In genomic region chr2:221468288-221468687, GRCh38 we compare ENCODE assay signal across 20 cellular contexts.
DNase-seq lines count a peak whose midpoint lies in the region; ATAC-seq and TF ChIP-seq lines count a peak whose summit lies in the region.
"Had no signal": no experiment of that assay in that cellular context is flagged by ENCODE, and none has a peak within 500 bp of the region (broad histone marks: within the 10 kb centered on the region; RNA-seq: fewer than 3 reads in every experiment).

No MANE protein-coding gene starts in this region.

- H3K4me3 ChIP-seq in NT2/D1 (ENCODE audit: insufficient read length, low read depth) (no peak overlapping the region), endodermal cell (ENCODE audit: low read length) (peak overlapping the region; percentile 10)
- H3K4me3 ChIP-seq: Peyer's patch, SJSA1 had no signal

- no peak for TF ChIP-seq CTCF in endodermal cell (conservative IDR thresholded peaks at IDR 0.05)

- no peak overlapping the region for H3K27ac Mint-ChIP-seq in endodermal cell
- H3K27ac Mint-ChIP-seq: B cell, HFFc6 had no signal

- H3K9ac ChIP-seq in NT2/D1 (ENCODE audit: insufficient read length, low read depth) (no peak overlapping the region), endodermal cell (ENCODE audit: extremely low read depth, low read length, poor library complexity, severe bottlenecking) (no peak overlapping the region)

- H3K4me1 ChIP-seq in NT2/D1 (ENCODE audit: insufficient read depth, insufficient read length) (no peaks in the 10 kb centered on the region), endodermal cell (ENCODE audit: control insufficient read depth, insufficient read depth, low read length) (peaks cover 11% of the 10 kb centered on the region)
- H3K4me1 ChIP-seq: SJSA1 had no signal

- ATAC-seq in GM18502 (IDR thresholded peaks at IDR 0.05; ENCODE audit: poor library complexity, unreplicated experiment), result no peak

- DNase-seq in ELF-1 (ENCODE audit: low read depth, low spot score), result peak; percentile 44
- peak; percentile 89 for DNase-seq in NT2/D1 (ENCODE audit: low read depth, low spot score)
- DNase-seq in endodermal cell, result peak; percentile 72
- DNase-seq in iPS-NIHi11 (ENCODE audit: low spot score), result peak; percentile 67
- DNase-seq in activated CD4-positive, alpha-beta T cell treated with anti-CD3 and anti-CD28 coated beads for 1 hour, result no peak
- DNase-seq in NCI-H774 (lab: John Stamatoyannopoulos, UW), result no peak
- no peak for DNase-seq in activated CD4-positive, CD25-positive, alpha-beta regulatory T cell treated with anti-CD3 and anti-CD28 coated beads, Interleukin-2, amount 50 U/mL, for 72 hours
- DNase-seq: COR-L47, DMS 273 treated with DMSO at 0.1 percent for 48 hours, GDM1, GOT3, HFFc6, NCI-H1048, NCI-H1436, NCI-H2029, NCI-H526 treated with DMSO at 0.1 percent for 48 hours, Peyer's patch had no signal

- H3K36me3 ChIP-seq in NT2/D1 (ENCODE audit: insufficient read depth, insufficient read length, low read length) (no peaks in the 10 kb centered on the region), endodermal cell (ENCODE audit: control insufficient read depth, insufficient read depth, low read length) (peaks cover 29% of the 10 kb centered on the region)
- H3K36me3 ChIP-seq: Peyer's patch, SJSA1 had no signal

- peaks cover 7% of the 10 kb centered on the region for H3K36me3 Mint-ChIP-seq in endodermal cell (ENCODE audit: low read depth)

- no peak overlapping the region for H3K4me3 Mint-ChIP-seq in endodermal cell
- H3K4me3 Mint-ChIP-seq: B cell, HFFc6 had no signal

- WGBS in endodermal cell (ENCODE audit: insufficient coverage in 1 of 2, insufficient read length in 1 of 2), 2 experiments, result 7 to 20% methylated on average over 2 of the region's 2 CpGs

- H3K9me3 ChIP-seq in NT2/D1 (ENCODE audit: insufficient read depth, low read length) (peaks cover 10% of the 10 kb centered on the region; the same call in 1 of the 2 replicates), endodermal cell (ENCODE audit: control insufficient read depth, low read length) (no peaks in the 10 kb centered on the region)
- H3K9me3 ChIP-seq: Peyer's patch, SJSA1 had no signal

- H3K27me3 ChIP-seq in NT2/D1 (ENCODE audit: insufficient read depth, insufficient read length) (peaks cover 6% of the 10 kb centered on the region), endodermal cell (ENCODE audit: control insufficient read depth, insufficient read depth, low read length, poor library complexity, severe bottlenecking) (no peaks in the 10 kb centered on the region)
- H3K27me3 ChIP-seq: Peyer's patch, SJSA1 had no signal

- peaks cover 4% of the 10 kb centered on the region for H3K27me3 Mint-ChIP-seq in endodermal cell (ENCODE audit: insufficient read depth)
- H3K27me3 Mint-ChIP-seq: B cell had no signal

- H3K4me1 Mint-ChIP-seq in endodermal cell, result peaks cover 60% of the 10 kb centered on the region

- no peak overlapping the region for H3K27ac ChIP-seq in endodermal cell (ENCODE audit: low read depth, low read length)
- H3K27ac ChIP-seq: Peyer's patch, SJSA1 had no signal

- no peaks in the 10 kb centered on the region for H3K9me3 Mint-ChIP-seq in endodermal cell
- H3K9me3 Mint-ChIP-seq: HFFc6 had no signal

Comparison
In these comparisons a context has a peak if more than half of its experiments do, and no peak if none do; other contexts are left out.
1. DNase-seq: peak in ELF-1 (single experiment), NT2/D1 (single experiment), endodermal cell (single experiment) and iPS-NIHi11 (single experiment); none in activated CD4-positive, alpha-beta T cell treated with anti-CD3 and anti-CD28 coated beads for 1 hour (single experiment), NCI-H774 (single experiment) and activated CD4-positive, CD25-positive, alpha-beta regulatory T cell treated with anti-CD3 and anti-CD28 coated beads, Interleukin-2, amount 50 U/mL, for 72 hours (single experiment).